ENCODE assay signal across 8 cellular contexts in the genomic region with DNA sequence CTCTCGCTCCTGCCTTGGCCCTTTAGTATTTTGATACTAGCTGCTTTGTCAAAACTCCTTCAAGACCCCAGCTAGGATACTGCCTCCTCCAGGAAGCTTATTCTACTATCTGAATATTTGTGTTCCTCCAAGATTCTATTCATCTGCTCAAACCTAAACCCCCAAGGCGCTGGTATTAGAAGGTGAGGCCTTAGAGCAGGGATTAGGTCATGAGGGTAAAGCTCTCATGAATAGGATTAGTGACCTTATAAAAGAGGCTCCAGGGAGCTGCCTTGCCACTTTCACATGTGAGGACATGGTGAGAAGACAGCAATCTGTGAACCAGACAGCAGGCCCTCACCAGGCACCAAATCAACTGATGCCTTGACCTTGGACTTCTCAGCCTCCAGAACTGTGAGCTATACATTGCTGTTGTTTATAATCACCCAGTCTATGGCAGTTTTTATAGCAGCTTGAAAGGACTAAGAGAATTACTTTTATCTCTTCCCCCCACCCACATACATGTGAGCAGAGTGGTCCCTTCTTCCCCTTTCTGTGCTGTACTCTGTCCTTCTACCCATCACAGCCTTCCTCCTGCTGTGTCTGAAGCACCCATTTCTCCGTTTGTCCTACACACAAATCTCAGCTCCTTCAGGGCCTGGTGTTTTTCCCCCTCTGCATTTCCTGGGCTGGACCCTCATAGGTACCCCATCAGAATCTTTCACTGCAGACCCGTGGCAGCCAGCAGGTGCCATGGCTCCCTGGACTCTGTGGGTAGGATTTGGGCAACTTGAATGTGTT. TPM values are rescaled to one million over a fixed set of nuclear protein-coding genes. Genes with fewer than 3 reads are reported as not detected.
DNase-seq lines count a peak whose midpoint lies in the region; ATAC-seq and FAIRE-seq lines count a peak whose summit lies in the region.

No MANE protein-coding gene starts in this region.

- no peak for FAIRE-seq in HTR-8/SVneo (lab: Jason Lieb, UNC)

- H3K36me3 ChIP-seq in mucosa of rectum (ENCODE audit: control insufficient read depth in 2 of 2, insufficient read depth in 2 of 2, low read length in 2 of 2), result no peaks in the 10 kb centered on the region

- H3K4me1 ChIP-seq in mucosa of rectum (ENCODE audit: control insufficient read depth in 2 of 2, insufficient read depth in 2 of 2, low read length in 2 of 2), result peaks cover 20 to 21% of the 10 kb centered on the region in 2 donors

- DNase-seq in Daoy (ENCODE audit: low read depth) (peak; percentile 6), AG20443 (ENCODE audit: low spot score) (no peak), COLO829 (ENCODE audit: low spot score) (no peak), kidney glomerular epithelial cell (lab: John Stamatoyannopoulos, UW) (no peak), HTR-8/SVneo (ENCODE audit: insufficient read length, low spot score) (no peak)
- no peak for DNase-seq in activated naive CD8-positive, alpha-beta T cell treated with anti-CD3 and anti-CD28 coated beads, Interleukin-2, amount 50 U/mL, for 24 hours

- H3K4me3 ChIP-seq in mucosa of rectum (ENCODE audit: low read length in 2 of 2), result no peak overlapping the region

- peak overlapping the region; percentile 85 for H3K27ac Mint-ChIP-seq in activated naive CD8-positive, alpha-beta T cell treated with anti-CD3 and anti-CD28 coated beads, Interleukin-2, amount 50 U/mL, for 24 hours

- H3K9me3 ChIP-seq in mucosa of rectum (ENCODE audit: control insufficient read depth in 2 of 2, low read length in 2 of 2), result no peaks in the 10 kb centered on the region

- no peaks in the 10 kb centered on the region for H3K27me3 Mint-ChIP-seq in activated naive CD8-positive, alpha-beta T cell treated with anti-CD3 and anti-CD28 coated beads, Interleukin-2, amount 50 U/mL, for 24 hours

- no peaks in the 10 kb centered on the region for H3K27me3 ChIP-seq in mucosa of rectum (ENCODE audit: control insufficient read depth in 2 of 2, insufficient read depth in 2 of 2, low read length in 2 of 2)

- peak overlapping the region in 1 of 2 donors; percentile 43 for H3K9ac ChIP-seq in mucosa of rectum (ENCODE audit: low read depth in 1 of 2, low read length in 2 of 2)

- H3K4me3 Mint-ChIP-seq in activated naive CD8-positive, alpha-beta T cell treated with anti-CD3 and anti-CD28 coated beads, Interleukin-2, amount 50 U/mL, for 24 hours, result no peak overlapping the region

- ATAC-seq in HG02943 (IDR thresholded peaks at IDR 0.05; ENCODE audit: low read depth, unreplicated experiment), result peak; percentile 4
- no peak for ATAC-seq in activated naive CD8-positive, alpha-beta T cell treated with anti-CD3 and anti-CD28 coated beads, Interleukin-2, amount 50 U/mL, for 24 hours

- H3K9me3 Mint-ChIP-seq in activated naive CD8-positive, alpha-beta T cell treated with anti-CD3 and anti-CD28 coated beads, Interleukin-2, amount 50 U/mL, for 24 hours, result no peaks in the 10 kb centered on the region

- H3K36me3 Mint-ChIP-seq in activated naive CD8-positive, alpha-beta T cell treated with anti-CD3 and anti-CD28 coated beads, Interleukin-2, amount 50 U/mL, for 24 hours (ENCODE audit: low read depth), result no peaks in the 10 kb centered on the region

- peaks cover 20% of the 10 kb centered on the region for H3K4me1 Mint-ChIP-seq in activated naive CD8-positive, alpha-beta T cell treated with anti-CD3 and anti-CD28 coated beads, Interleukin-2, amount 50 U/mL, for 24 hours

- peak overlapping the region; percentile 16 to 69 for H3K27ac ChIP-seq in mucosa of rectum (ENCODE audit: low read depth in 2 of 2, low read length in 2 of 2)

RNA-seq across cellular contexts. Expression of a gene that starts 54.5 kb away (rescaled TPM):
- 6.9 and 8.0 TPM in 2 replicates for total RNA-seq in Daoy (2014; rRNA removed; shearing (Covaris generic))
